13 cellular contexts compared by ENCODE assay signal in the genomic region with DNA sequence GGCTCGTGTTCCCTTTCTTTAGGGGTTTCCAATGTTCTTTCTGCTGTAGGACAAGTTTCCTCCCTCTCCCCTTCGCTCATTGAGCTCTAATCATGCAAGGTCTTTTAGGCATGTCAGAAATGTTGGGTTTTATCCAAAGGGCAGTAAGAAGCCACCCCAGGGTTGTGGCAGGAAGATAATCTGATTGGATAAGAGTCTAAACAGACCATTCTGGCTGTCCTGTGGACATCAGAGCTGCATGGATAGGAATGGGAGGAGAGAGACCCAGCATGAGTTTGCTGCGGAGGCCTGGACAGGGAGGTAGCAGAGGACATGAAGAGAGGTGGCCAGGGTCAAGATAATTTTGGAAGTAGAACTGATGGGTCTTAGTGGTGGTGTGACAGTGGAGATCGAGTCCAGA.
"Had no signal": no experiment of that assay in that cellular context is flagged by ENCODE, and none has a peak within 500 bp of the region (broad histone marks: within the 10 kb centered on the region; RNA-seq: fewer than 3 reads in every experiment).

No MANE protein-coding gene starts in this region.

- FAIRE-seq: endometrium, islet of Langerhans, TTC549 had no signal

- H3K27me3 ChIP-seq: thyroid gland, vagina had no signal

- H3K4me3 ChIP-seq: left lung, thyroid gland, vagina had no signal

- DNase-seq: activated CD4-positive, alpha-beta T cell treated with anti-CD3 and anti-CD28 coated beads for 4 hours; activated naive CD8-positive, alpha-beta T cell treated with anti-CD3 and anti-CD28 coated beads, Interleukin-2, amount 10 ng/mL, durations not matched to agents 7 days and 5 days; left lung; natural killer cell; retina; stimulated activated CD4-positive, alpha-beta T cell treated with anti-CD3 and anti-CD28 coated beads, Interleukin-2, amount 100 ng/mL, for 48 hours; thyroid gland had no signal

- ATAC-seq: left lung; natural killer cell; stimulated activated memory B cell treated with anti-CD40 and anti-IgM and Interleukin-4, amounts not matched to agents 10 μg/mL and 1 μg/mL and 100 μg/mL, for 72 hours; WTC11 had no signal

- H3K36me3 ChIP-seq: left lung, thyroid gland, vagina had no signal
